In the genomic region with DNA sequence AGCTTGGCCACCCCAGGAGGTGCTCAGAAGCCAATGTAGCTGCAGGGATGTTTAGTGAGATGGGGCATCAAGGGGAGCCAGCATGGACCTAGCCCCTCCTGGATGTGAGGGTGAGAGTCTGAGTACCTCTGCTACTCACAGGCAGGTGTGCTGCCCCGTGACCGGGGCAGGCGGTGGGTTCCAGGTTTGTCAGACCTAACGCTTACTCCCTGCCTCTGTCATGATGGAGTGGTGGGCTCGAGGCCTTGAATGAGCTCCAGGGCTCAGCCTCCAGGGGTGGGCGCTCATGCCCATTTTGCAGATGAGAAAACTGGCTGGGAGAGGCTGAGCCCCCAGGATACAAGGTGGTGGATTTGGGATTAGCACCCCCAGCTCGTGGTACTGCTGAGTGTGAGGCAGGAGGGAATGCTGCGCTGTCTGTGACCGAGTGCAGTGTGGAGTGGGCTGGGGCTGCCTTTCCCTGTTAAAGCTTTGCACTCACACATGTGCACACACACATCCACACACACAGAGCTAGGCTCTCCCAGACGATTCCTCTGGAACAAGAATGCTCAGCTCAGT, we compare ENCODE assay signal across 9 cellular contexts.
DNase-seq lines count a peak whose midpoint lies in the region; ATAC-seq and TF ChIP-seq lines count a peak whose summit lies in the region.
"Had no signal": no experiment of that assay in that cellular context is flagged by ENCODE, and none has a peak within 500 bp of the region (broad histone marks: within the 10 kb centered on the region; RNA-seq: fewer than 3 reads in every experiment).

No MANE protein-coding gene starts in this region.

- no peak for DNase-seq in astrocyte of the cerebellum (ENCODE audit: low read depth)
- DNase-seq in SHP77 (lab: John Stamatoyannopoulos, UW): no peak
- DNase-seq in SHP77 treated with DMSO at 0.1 percent for 48 hours (lab: John Stamatoyannopoulos, UW): no peak
- DNase-seq: MV-4-11 had no signal

- CTCF ChIA-PET in HEK293 (lab: Yijun Ruan, JAX): interaction anchor here (1.2 to 2.6 kb wide), 2 partner anchors 115 to 157 kb away, joined by 4 to 13 read pairs; no protein-coding TSS in a partner anchor

- H3K27ac ChIP-seq in HEK293 (ENCODE audit: extremely low read depth, low read depth, low read length): peak overlapping the region; percentile 47; the same call in 1 of the 2 replicates
- H3K27ac ChIP-seq in skin epidermis: peak overlapping the region; percentile 20 to 95 (median 88)

- POLR2A ChIA-PET in HEK293 (lab: Yijun Ruan, JAX): interaction anchor here (0.6 to 1.4 kb wide), 4 partner anchors 10 to 115 kb away, joined by 3 to 5 read pairs (median 4); no protein-coding TSS in a partner anchor

- no peaks in the 10 kb centered on the region for H3K36me3 ChIP-seq in HEK293 (ENCODE audit: control insufficient read depth in 2 of 2, insufficient read depth in 1 of 2, low read length in 2 of 2)

- H3K4me3 ChIP-seq in HEK293 (ENCODE audit: low read depth, low read length) (peak overlapping the region; percentile 64), astrocyte of the cerebellum (ENCODE audit: low read depth, low read length) (peak overlapping the region; percentile 71), iPS-18c (ENCODE audit: insufficient read depth, low read depth, low read length) (peak overlapping the region; percentile 71; the same call in 1 of the 2 replicates), skin epidermis (peak overlapping the region; percentile 51 to 75 (median 64))

- TF ChIP-seq CTCF in HEK293 (tag by site-specific recombination; IDR thresholded peaks at IDR 0.05): no peak
- no peak for TF ChIP-seq CTCF in astrocyte of the cerebellum (IDR thresholded peaks at IDR 0.05; ENCODE audit: low read depth, low read length, missing control alignments)

- no peaks in the 10 kb centered on the region for H3K4me1 ChIP-seq in HEK293 (ENCODE audit: control insufficient read depth, insufficient read depth, low read length)

- in situ Hi-C loops in astrocyte of the cerebellum (cut with HindIII; ENCODE audit: low sequenced_read_pairs): loop anchor here (5.0 kb wide), 1 partner anchor 100 kb away; no protein-coding TSS in a partner anchor

- H3K9me3 ChIP-seq in HEK293 (ENCODE audit: control insufficient read depth, insufficient read depth, low read depth, low read length) (no peaks in the 10 kb centered on the region), iPS-18c (ENCODE audit: control insufficient read depth, insufficient read depth, low read length) (no peaks in the 10 kb centered on the region)

- no peak for ATAC-seq in HG02938 (IDR thresholded peaks at IDR 0.05; ENCODE audit: unreplicated experiment)
- ATAC-seq in HG02840 (IDR thresholded peaks at IDR 0.05; ENCODE audit: low FRiP score, unreplicated experiment): no peak

TF ChIP-seq in HEK293, 187 proteins besides CTCF, POLR2A, EP300 and RAD21:
- no peak for TF ChIP-seq ZNF292 (tag by site-specific recombination; IDR thresholded peaks at IDR 0.05; ENCODE audit: borderline replicate concordance, low read depth)
- 0 out of 2 replicates have a peak, but pooled peaks have one; percentile 23 for TF ChIP-seq ZBTB7A (tag by site-specific recombination; IDR thresholded peaks at IDR 0.05; ENCODE audit: low read depth)
